ENCODE assay signal across 28 cellular contexts in genomic region chr19:1844536-1845515, GRCh38. TPM values are rescaled to one million over a fixed set of nuclear protein-coding genes. Genes with fewer than 3 reads are reported as not detected.
DNase-seq lines count a peak whose midpoint lies in the region; ATAC-seq, FAIRE-seq and TF ChIP-seq lines count a peak whose summit lies in the region.
"Had no signal": no experiment of that assay in that cellular context is flagged by ENCODE, and none has a peak within 500 bp of the region (broad histone marks: within the 10 kb centered on the region; RNA-seq: fewer than 3 reads in every experiment).

No MANE protein-coding gene starts in this region.

- H2BK120ac ChIP-seq in H1 (replicated peaks; ENCODE audit: low read depth, low read length) (no peak overlapping the region), neuronal stem cell (ENCODE audit: low read depth, low read length) (no peak overlapping the region)

- peaks cover 6% of the 10 kb centered on the region for H3K36me3 ChIP-seq in CD4-positive, CD25-positive, alpha-beta regulatory T cell (ENCODE audit: control insufficient read depth, insufficient read depth, low read length)
- H3K36me3 ChIP-seq in HEK293 (ENCODE audit: control insufficient read depth in 2 of 2, insufficient read depth in 1 of 2, low read length in 2 of 2): peaks cover 0 to 26% of the 10 kb centered on the region in 2 experiments; a peak in 1 of 3 replicates
- H3K36me3 ChIP-seq in H1 (ENCODE audit: control insufficient read depth in 2 of 4, insufficient read depth in 4 of 4, low read length in 3 of 4): no peaks in the 10 kb centered on the region
- peaks cover 5 to 26% of the 10 kb centered on the region in 2 donors for H3K36me3 ChIP-seq in neuronal stem cell (replicated peaks in 1 of 2; ENCODE audit: control insufficient read depth in 2 of 2, insufficient read depth in 2 of 2, low read length in 2 of 2)
- no peaks in the 10 kb centered on the region; the same call in 1 of the 2 replicates for H3K36me3 ChIP-seq in MG63
- H3K36me3 ChIP-seq: colonic mucosa, pancreas had no signal

- no peak overlapping the region for H3K27ac ChIP-seq in CD4-positive, CD25-positive, alpha-beta regulatory T cell (ENCODE audit: insufficient read depth, low read length, poor library complexity, severe bottlenecking)
- H3K27ac ChIP-seq in HEK293 (ENCODE audit: extremely low read depth, low read depth, low read length) (no peak overlapping the region), H1 (ENCODE audit: low read depth, low read length) (no peak overlapping the region), neuronal stem cell (replicated peaks; ENCODE audit: low read length) (no peak overlapping the region)
- H3K27ac ChIP-seq: colonic mucosa, pancreas had no signal

- WGBS in H1 (ENCODE audit: extremely low coverage in 1 of 2, insufficient coverage in 1 of 2, insufficient read length in 1 of 2, insufficient replicate concordance in 2 of 2, low coverage in 1 of 2, low lambda C conversion rate in 2 of 2, missing lambda C conversion rate in 1 of 2), 2 experiments: 93% methylated on average over 33 of the region's 35 CpGs; no CpG with 5 or more reads in 1 of the 2 experiments
- WGBS in neuronal stem cell (ENCODE audit: extremely low coverage in 2 of 2, insufficient read length in 2 of 2, insufficient replicate concordance in 1 of 2), 2 donors: no CpG with 5 or more reads among the region's 35 CpGs

- TF ChIP-seq EP300 in H1 (IDR thresholded peaks at IDR 0.05; ENCODE audit: borderline replicate concordance in 1 of 2, low read depth in 2 of 2, low read length in 2 of 2): no peak

- H3K56ac ChIP-seq in H1 (replicated peaks; ENCODE audit: insufficient read length, low read depth, low read length): no peak overlapping the region

- H2BK20ac ChIP-seq in H1 (ENCODE audit: low read length): no peak overlapping the region

- H3K27me3 Mint-ChIP-seq in CD4-positive, CD25-positive, alpha-beta regulatory T cell: peaks cover 4% of the 10 kb centered on the region
- no peaks in the 10 kb centered on the region for H3K27me3 Mint-ChIP-seq in progenitor cell of endocrine pancreas
- H3K27me3 Mint-ChIP-seq: naive thymus-derived CD8-positive, alpha-beta T cell had no signal

- H2AK5ac ChIP-seq in H1 (ENCODE audit: low read depth, low read length) (no peak overlapping the region), neuronal stem cell (ENCODE audit: low read depth, low read length) (no peak overlapping the region)

- TF ChIP-seq RAD21 in H1 (IDR thresholded peaks at IDR 0.05 in 1 of 2, conservative IDR thresholded peaks at IDR 0.05 in 1 of 2; ENCODE audit: low read depth in 2 of 2, low read length in 2 of 2): no peak

- no peak overlapping the region for H4K91ac ChIP-seq in H1 (replicated peaks; ENCODE audit: insufficient read length, low read length)
- no peak overlapping the region for H4K91ac ChIP-seq in neuronal stem cell (ENCODE audit: low read depth, low read length, poor library complexity)

- H2BK5ac ChIP-seq in H1 (ENCODE audit: low read depth, low read length): no peak overlapping the region
- no peak overlapping the region for H2BK5ac ChIP-seq in neuronal stem cell (ENCODE audit: low read length)

- H3K4me3 ChIP-seq in CD4-positive, CD25-positive, alpha-beta regulatory T cell (ENCODE audit: low read depth, low read length): no peak overlapping the region
- no peak overlapping the region for H3K4me3 ChIP-seq in HEK293 (ENCODE audit: low read depth, low read length)
- H3K4me3 ChIP-seq in H1 (ENCODE audit: extremely low read depth in 1 of 4, insufficient read depth in 2 of 4, low read depth in 3 of 4, low read length in 4 of 4): no peak overlapping the region
- H3K4me3 ChIP-seq in neuronal stem cell (ENCODE audit: low read length in 2 of 2): no peak overlapping the region
- no peak overlapping the region for H3K4me3 ChIP-seq in MG63
- H3K4me3 ChIP-seq: colonic mucosa, pancreas, testis had no signal

- ATAC-seq in CD4-positive, CD25-positive, alpha-beta regulatory T cell (ENCODE audit: low read depth in 2 of 2): no peak
- ATAC-seq: naive thymus-derived CD8-positive, alpha-beta T cell; pancreas; sciatic nerve had no signal

- H2BK12ac ChIP-seq in H1 (ENCODE audit: low read depth, low read length) (no peak overlapping the region), neuronal stem cell (ENCODE audit: low read length) (peak overlapping the region; percentile 41)

- H3K4me2 ChIP-seq in H1 (ENCODE audit: insufficient read depth in 1 of 2, low read depth in 2 of 2, low read length in 2 of 2) (no peak overlapping the region), neuronal stem cell (ENCODE audit: insufficient read depth, low read length, poor library complexity, severe bottlenecking) (no peak overlapping the region)

- H3K9me3 Mint-ChIP-seq in CD4-positive, CD25-positive, alpha-beta regulatory T cell: peaks cover 0 to 2% (median 0%) of the 10 kb centered on the region in 7 donors
- no peaks in the 10 kb centered on the region for H3K9me3 Mint-ChIP-seq in progenitor cell of endocrine pancreas (ENCODE audit: low read depth)
- H3K9me3 Mint-ChIP-seq: endodermal cell; naive thymus-derived CD8-positive, alpha-beta T cell had no signal

- H3K27ac Mint-ChIP-seq in CD4-positive, CD25-positive, alpha-beta regulatory T cell: no peak overlapping the region
- no peak overlapping the region for H3K27ac Mint-ChIP-seq in progenitor cell of endocrine pancreas

- TF ChIP-seq POLR2A in H1 (IDR thresholded peaks at IDR 0.05; ENCODE audit: control extremely low read depth in 1 of 2, low read depth in 2 of 2, low read length in 2 of 2): no peak

- peak overlapping the region in 3 of 4 donors; percentile 11 to 92 (median 24) for H3K4me3 Mint-ChIP-seq in CD4-positive, CD25-positive, alpha-beta regulatory T cell
- H3K4me3 Mint-ChIP-seq in progenitor cell of endocrine pancreas (ENCODE audit: low read depth): no peak overlapping the region
- H3K4me3 Mint-ChIP-seq: endodermal cell had no signal

- no peak for DNase-seq in CD4-positive, CD25-positive, alpha-beta regulatory T cell
- DNase-seq in H1 (ENCODE audit: low read depth in 1 of 2, low spot score in 2 of 2): no peak
- DNase-seq in neuronal stem cell (ENCODE audit: low spot score): no peak
- DNase-seq in MG63: no peak
- no peak for DNase-seq in progenitor cell of endocrine pancreas (ENCODE audit: low spot score, unreplicated experiment)
- DNase-seq in midbrain (lab: John Stamatoyannopoulos, UW): no peak
- DNase-seq: activated CD4-positive, alpha-beta T cell treated with anti-CD3 and anti-CD28 coated beads, Interleukin-2, amount 50 U/mL, for 4 hours; activated CD8-positive, alpha-beta memory T cell treated with anti-CD3 and anti-CD28 coated beads, Interleukin-2, amount 50 U/mL, for 48 hours; activated effector memory CD4-positive, alpha-beta T cell treated with anti-CD3 and anti-CD28 coated beads, Interleukin-2, amount 50 U/mL, for 16 hours; colonic mucosa; COR-L47; DMS79 treated with DMSO at 0.1 percent for 48 hours; endodermal cell; Kasumi-1; kidney glomerular epithelial cell; mesendoderm; naive thymus-derived CD8-positive, alpha-beta T cell; NCI-H1092; NCI-H2029; NCI-H345; NCI-H82; SHP77; testis had no signal

- POLR2A ChIA-PET in HEK293 (lab: Yijun Ruan, JAX): interaction anchor here (0.5 kb wide), 1 partner anchor 294 kb away, joined by 6 read pairs; no protein-coding TSS in a partner anchor
- POLR2A ChIA-PET in H1 (lab: Charles Lee; ENCODE audit: partially characterized antibody): interaction anchor here (0.5 to 1.6 kb wide), 6 partner anchors 9 to 209 kb away, joined by 3 to 5 read pairs (median 3); no protein-coding TSS in a partner anchor

- H4K8ac ChIP-seq in H1 (ENCODE audit: extremely low read depth, insufficient read depth, low read length): peak overlapping the region; percentile 74
- no peak overlapping the region for H4K8ac ChIP-seq in neuronal stem cell (ENCODE audit: low read depth, low read length)

- no peak overlapping the region for H3K23ac ChIP-seq in H1 (ENCODE audit: insufficient read length)
- peak overlapping the region; percentile 85 for H3K23ac ChIP-seq in neuronal stem cell (ENCODE audit: low read depth, low read length, poor library complexity)

- no peaks in the 10 kb centered on the region for H3K9me3 ChIP-seq in CD4-positive, CD25-positive, alpha-beta regulatory T cell (ENCODE audit: control insufficient read depth in 2 of 2, low read length in 2 of 2)
- H3K9me3 ChIP-seq in HEK293 (ENCODE audit: control insufficient read depth, insufficient read depth, low read depth, low read length) (no peaks in the 10 kb centered on the region), H1 (ENCODE audit: insufficient read depth in 2 of 2, low read depth in 1 of 2, low read length in 1 of 2) (no peaks in the 10 kb centered on the region), neuronal stem cell (replicated peaks in 1 of 2; ENCODE audit: control insufficient read depth in 2 of 2, insufficient read depth in 1 of 2, low read depth in 1 of 2, low read length in 2 of 2) (no peaks in the 10 kb centered on the region), MG63 (no peaks in the 10 kb centered on the region)
- H3K9me3 ChIP-seq: colonic mucosa, pancreas, testis had no signal

- H3K4me1 Mint-ChIP-seq in CD4-positive, CD25-positive, alpha-beta regulatory T cell: peaks cover 0 to 74% (median 22%) of the 10 kb centered on the region in 4 donors
- H3K4me1 Mint-ChIP-seq in progenitor cell of endocrine pancreas (ENCODE audit: low read depth): peaks cover 12% of the 10 kb centered on the region

- H4K20me1 ChIP-seq in H1 (replicated peaks in 1 of 2; ENCODE audit: control insufficient read depth in 1 of 2, insufficient read depth in 2 of 2, low read length in 2 of 2): peaks cover 23 to 38% of the 10 kb centered on the region in 2 experiments

- CTCF ChIA-PET in HEK293 (lab: Yijun Ruan, JAX): interaction anchor here (3.1 kb wide), 1 partner anchor 7 kb away, joined by 32 read pairs; no protein-coding TSS in a partner anchor
- CTCF ChIA-PET in H1 (lab: Charles Lee; ENCODE audit: partially characterized antibody): interaction anchor here (1.0 to 14.9 kb wide), 3 partner anchors 9 to 19 kb away, joined by 3 to 228 read pairs (median 8); no protein-coding TSS in a partner anchor

- TF ChIP-seq CTCF in HEK293 (tag by site-specific recombination; IDR thresholded peaks at IDR 0.05): no peak
- no peak for TF ChIP-seq CTCF in H1 (IDR thresholded peaks at IDR 0.05; ENCODE audit: control extremely low read depth in 1 of 3, insufficient read depth in 1 of 3, low read depth in 1 of 3, low read length in 3 of 3)
- TF ChIP-seq CTCF in progenitor cell of endocrine pancreas (IDR thresholded peaks at IDR 0.05; ENCODE audit: unreplicated experiment): no peak

- no peak overlapping the region for H3K4ac ChIP-seq in H1 (replicated peaks; ENCODE audit: insufficient read length, low read depth, low read length)
- no peak overlapping the region for H3K4ac ChIP-seq in neuronal stem cell (ENCODE audit: low read length)

- peaks cover 3% of the 10 kb centered on the region; the same call in 1 of the 2 replicates for H3K23me2 ChIP-seq in H1 (ENCODE audit: low read depth, low read length)

- H2BK15ac ChIP-seq in H1 (ENCODE audit: low read length) (no peak overlapping the region), neuronal stem cell (ENCODE audit: low read length) (peak overlapping the region; percentile 43)

- H3K27me3 ChIP-seq in CD4-positive, CD25-positive, alpha-beta regulatory T cell (ENCODE audit: control insufficient read depth, insufficient read depth, low read length): no peaks in the 10 kb centered on the region
- no peaks in the 10 kb centered on the region for H3K27me3 ChIP-seq in H1 (replicated peaks in 1 of 4; ENCODE audit: control insufficient read depth in 3 of 4, extremely low read depth in 1 of 4, insufficient read depth in 3 of 4, low read length in 3 of 4)
- no peaks in the 10 kb centered on the region for H3K27me3 ChIP-seq in neuronal stem cell (ENCODE audit: control insufficient read depth in 3 of 3, insufficient read depth in 3 of 3, low read depth in 1 of 3, low read length in 3 of 3)
- no peaks in the 10 kb centered on the region for H3K27me3 ChIP-seq in MG63
- H3K27me3 ChIP-seq: colonic mucosa, pancreas, testis had no signal

- H2AFZ ChIP-seq in H1 (ENCODE audit: low read length): no peak overlapping the region
- no peak overlapping the region for H2AFZ ChIP-seq in neuronal stem cell (ENCODE audit: low read length)

- FAIRE-seq in H1 (lab: Jason Lieb, UNC): no peak
- FAIRE-seq: bronchial epithelial cell, GM12891, pancreas had no signal

- H3K79me1 ChIP-seq in H1 (ENCODE audit: low read depth, low read length): peaks cover 31% of the 10 kb centered on the region
- peaks cover 38% of the 10 kb centered on the region for H3K79me1 ChIP-seq in neuronal stem cell (ENCODE audit: low read depth, low read length)

- H3K18ac ChIP-seq in H1 (ENCODE audit: extremely low read depth, low read length): no peak overlapping the region
- no peak overlapping the region for H3K18ac ChIP-seq in neuronal stem cell (ENCODE audit: low read length)

- H3K9ac ChIP-seq in H1 (replicated peaks in 1 of 4; ENCODE audit: extremely low read depth in 1 of 4, low read depth in 3 of 4, low read length in 3 of 4): no peak overlapping the region
- H3K9ac ChIP-seq in neuronal stem cell (ENCODE audit: low read depth, low read length, poor library complexity): peak overlapping the region; percentile 60

- H3K79me2 ChIP-seq in H1 (ENCODE audit: control insufficient read depth in 1 of 2, insufficient read depth in 2 of 2, low read length in 2 of 2): peaks cover 23 to 80% of the 10 kb centered on the region in 2 experiments

- H4K5ac ChIP-seq in H1 (ENCODE audit: insufficient read length, low read depth, low read length): no peak overlapping the region

- H3K4me1 ChIP-seq in CD4-positive, CD25-positive, alpha-beta regulatory T cell (ENCODE audit: control insufficient read depth, insufficient read depth, low read length, poor library complexity, severe bottlenecking): peaks cover 71% of the 10 kb centered on the region
- peaks cover 2% of the 10 kb centered on the region; the same call in 1 of the 2 replicates for H3K4me1 ChIP-seq in HEK293 (ENCODE audit: control insufficient read depth, insufficient read depth, low read length)
- peaks cover 0 to 10% (median 7%) of the 10 kb centered on the region in 4 experiments; a peak in 6 of 7 replicates for H3K4me1 ChIP-seq in H1 (replicated peaks in 1 of 4; ENCODE audit: control insufficient read depth in 3 of 4, insufficient read depth in 4 of 4, low read length in 3 of 4)
- H3K4me1 ChIP-seq in neuronal stem cell (ENCODE audit: control insufficient read depth in 2 of 2, insufficient read depth in 1 of 2, low read depth in 1 of 2, low read length in 2 of 2): peaks cover 4 to 30% of the 10 kb centered on the region in 2 donors

- H3K36me3 Mint-ChIP-seq in CD4-positive, CD25-positive, alpha-beta regulatory T cell: peaks cover 6% of the 10 kb centered on the region
- H3K36me3 Mint-ChIP-seq in progenitor cell of endocrine pancreas (ENCODE audit: insufficient read depth): no peaks in the 10 kb centered on the region

- no peak overlapping the region for H3K14ac ChIP-seq in H1 (ENCODE audit: insufficient read length)
- no peak overlapping the region for H3K14ac ChIP-seq in neuronal stem cell (ENCODE audit: low read length)

RNA-seq across cellular contexts. Expression of gene REXO1, which starts 3.5 kb away (rescaled TPM):
- total RNA-seq in CD4-positive, CD25-positive, alpha-beta regulatory T cell: 103 TPM
- polyA plus RNA-seq in CD4-positive, CD25-positive, alpha-beta regulatory T cell: 1 to 10 TPM; 2.5 to 5.5 (median 3.6) TPM
- 42.4 and 44.3 TPM in 2 replicates for total RNA-seq in H1 (2021; fragmentation: NEBNext Ultra II Directional; extraction: Animal tissue kit (Norgen Biotek cat#: 25700))
- polyA plus RNA-seq in H1 (2011; rRNA removed): 44.3 and 69.6 TPM in 2 replicates
- 21.3 TPM for polyA plus RNA-seq in H1 (2011; cell fraction: cytosol; rRNA removed)
- polyA plus RNA-seq in H1 (2011; cell fraction: nucleus; rRNA removed): 69.2 TPM
- polyA plus RNA-seq in H1 (2012, experiment 1 of 2): 35.1 to 44.9 TPM (median 43.7 TPM) in 4 replicates
- polyA plus RNA-seq in H1 (2012, experiment 2 of 2): 33.4 TPM
- polyA plus RNA-seq in H1 (2013, experiment 1 of 2): 22.8 TPM
- 21.3 TPM for polyA plus RNA-seq in H1 (2013, experiment 2 of 2)
- 18.8 and 19.5 TPM in 2 replicates for polyA minus RNA-seq in H1 (2011; rRNA and poly(A)+ RNA removed)
- 24.8 TPM for polyA minus RNA-seq in H1 (2011; cell fraction: cytosol; rRNA and poly(A)+ RNA removed)
- polyA minus RNA-seq in H1 (2011; cell fraction: nucleus; rRNA and poly(A)+ RNA removed): 20.1 TPM
- polyA plus RNA-seq in neuronal stem cell (2013, experiment 1 of 2): 15.0 TPM
- polyA plus RNA-seq in neuronal stem cell (2013, experiment 2 of 2): 16.5 TPM
- 2.2 and 4.4 TPM in 2 replicates for total RNA-seq in MG63 (2014; rRNA removed; shearing (Covaris generic); ENCODE audit: low replicate concordance)
- total RNA-seq in progenitor cell of endocrine pancreas: 42.8 and 44.6 TPM in 2 replicates

RNA-seq across cellular contexts. Expression of gene KLF16, which starts 18.6 kb away (rescaled TPM):
- total RNA-seq in CD4-positive, CD25-positive, alpha-beta regulatory T cell: 40.6 TPM
- polyA plus RNA-seq in CD4-positive, CD25-positive, alpha-beta regulatory T cell: under 1 TPM; 0.28 to 0.86 (median 0.59) TPM
- 45.9 and 53.2 TPM in 2 replicates for total RNA-seq in H1 (2021; fragmentation: NEBNext Ultra II Directional; extraction: Animal tissue kit (Norgen Biotek cat#: 25700))
- 14.3 and 44.7 TPM in 2 replicates for polyA plus RNA-seq in H1 (2011; rRNA removed)
- polyA plus RNA-seq in H1 (2011; cell fraction: cytosol; rRNA removed): 15.0 TPM
- 29.0 TPM for polyA plus RNA-seq in H1 (2011; cell fraction: nucleus; rRNA removed)
- 15.6 to 26.7 TPM (median 23.8 TPM) in 4 replicates for polyA plus RNA-seq in H1 (2012, experiment 1 of 2)
- polyA plus RNA-seq in H1 (2012, experiment 2 of 2): 21.5 TPM
- polyA plus RNA-seq in H1 (2013, experiment 1 of 2): 27.2 TPM
- polyA plus RNA-seq in H1 (2013, experiment 2 of 2): 28.5 TPM
- 1.1 and 2.2 TPM in 2 replicates for polyA minus RNA-seq in H1 (2011; rRNA and poly(A)+ RNA removed)
- polyA minus RNA-seq in H1 (2011; cell fraction: cytosol; rRNA and poly(A)+ RNA removed): 32.1 TPM
- 10.4 TPM for polyA minus RNA-seq in H1 (2011; cell fraction: nucleus; rRNA and poly(A)+ RNA removed)
- polyA plus RNA-seq in neuronal stem cell (2013, experiment 1 of 2): 12.8 TPM
- polyA plus RNA-seq in neuronal stem cell (2013, experiment 2 of 2): 12.5 TPM
- total RNA-seq in MG63 (2014; rRNA removed; shearing (Covaris generic); ENCODE audit: low replicate concordance): 8.1 and 12.6 TPM in 2 replicates
- 13.2 and 13.5 TPM in 2 replicates for total RNA-seq in progenitor cell of endocrine pancreas

RNA-seq across cellular contexts. Expression of gene ATP8B3, which starts 32.8 kb away (rescaled TPM):
- 12.2 TPM for total RNA-seq in CD4-positive, CD25-positive, alpha-beta regulatory T cell
- polyA plus RNA-seq in CD4-positive, CD25-positive, alpha-beta regulatory T cell: 1 to 10 TPM; 1.1 to 3.8 (median 2.6) TPM
- 2.9 and 4.1 TPM in 2 replicates for total RNA-seq in H1 (2021; fragmentation: NEBNext Ultra II Directional; extraction: Animal tissue kit (Norgen Biotek cat#: 25700))
- 9.3 and 10.0 TPM in 2 replicates for polyA plus RNA-seq in H1 (2011; rRNA removed)
- polyA plus RNA-seq in H1 (2011; cell fraction: cytosol; rRNA removed): 9.1 TPM
- polyA plus RNA-seq in H1 (2011; cell fraction: nucleus; rRNA removed): 19.8 TPM
- polyA plus RNA-seq in H1 (2012, experiment 1 of 2): 4.2 to 8.7 TPM (median 7.7 TPM) in 4 replicates
- 4.7 TPM for polyA plus RNA-seq in H1 (2012, experiment 2 of 2)
- polyA plus RNA-seq in H1 (2013, experiment 1 of 2): 5.4 TPM
- polyA plus RNA-seq in H1 (2013, experiment 2 of 2): 4.9 TPM
- 4.7 and 7.9 TPM in 2 replicates for polyA minus RNA-seq in H1 (2011; rRNA and poly(A)+ RNA removed)
- 5.4 TPM for polyA minus RNA-seq in H1 (2011; cell fraction: cytosol; rRNA and poly(A)+ RNA removed)
- polyA minus RNA-seq in H1 (2011; cell fraction: nucleus; rRNA and poly(A)+ RNA removed): 5.2 TPM
- 0.79 TPM for polyA plus RNA-seq in neuronal stem cell (2013, experiment 1 of 2)
- 0.80 TPM for polyA plus RNA-seq in neuronal stem cell (2013, experiment 2 of 2)
- not detected in 2 replicates for total RNA-seq in MG63 (2014; rRNA removed; shearing (Covaris generic); ENCODE audit: low replicate concordance)
- 3.7 and 4.1 TPM in 2 replicates for total RNA-seq in progenitor cell of endocrine pancreas

RNA-seq across cellular contexts. Expression of gene ABHD17A, which starts 40.5 kb away (rescaled TPM):
- total RNA-seq in CD4-positive, CD25-positive, alpha-beta regulatory T cell: 148 TPM
- 100 to 1,000 TPM; 139 to 202 (median 159) TPM for polyA plus RNA-seq in CD4-positive, CD25-positive, alpha-beta regulatory T cell
- total RNA-seq in H1 (2021; fragmentation: NEBNext Ultra II Directional; extraction: Animal tissue kit (Norgen Biotek cat#: 25700)): 41.2 and 45.3 TPM in 2 replicates
- polyA plus RNA-seq in H1 (2011; rRNA removed): 87.4 and 98.0 TPM in 2 replicates
- 60.4 TPM for polyA plus RNA-seq in H1 (2011; cell fraction: cytosol; rRNA removed)
- 86.1 TPM for polyA plus RNA-seq in H1 (2011; cell fraction: nucleus; rRNA removed)
- polyA plus RNA-seq in H1 (2012, experiment 1 of 2): 15.8 to 35.0 TPM (median 33.1 TPM) in 4 replicates
- 33.7 TPM for polyA plus RNA-seq in H1 (2012, experiment 2 of 2)
- 35.1 TPM for polyA plus RNA-seq in H1 (2013, experiment 1 of 2)
- 34.7 TPM for polyA plus RNA-seq in H1 (2013, experiment 2 of 2)
- 8.1 and 11.4 TPM in 2 replicates for polyA minus RNA-seq in H1 (2011; rRNA and poly(A)+ RNA removed)
- 24.5 TPM for polyA minus RNA-seq in H1 (2011; cell fraction: cytosol; rRNA and poly(A)+ RNA removed)
- polyA minus RNA-seq in H1 (2011; cell fraction: nucleus; rRNA and poly(A)+ RNA removed): 18.1 TPM
- 44.4 TPM for polyA plus RNA-seq in neuronal stem cell (2013, experiment 1 of 2)
- polyA plus RNA-seq in neuronal stem cell (2013, experiment 2 of 2): 44.1 TPM
- 51.7 and 70.7 TPM in 2 replicates for total RNA-seq in MG63 (2014; rRNA removed; shearing (Covaris generic); ENCODE audit: low replicate concordance)
- 46.5 and 48.8 TPM in 2 replicates for total RNA-seq in progenitor cell of endocrine pancreas
